ENCODE assay signal across 8 cellular contexts in the genomic region with DNA sequence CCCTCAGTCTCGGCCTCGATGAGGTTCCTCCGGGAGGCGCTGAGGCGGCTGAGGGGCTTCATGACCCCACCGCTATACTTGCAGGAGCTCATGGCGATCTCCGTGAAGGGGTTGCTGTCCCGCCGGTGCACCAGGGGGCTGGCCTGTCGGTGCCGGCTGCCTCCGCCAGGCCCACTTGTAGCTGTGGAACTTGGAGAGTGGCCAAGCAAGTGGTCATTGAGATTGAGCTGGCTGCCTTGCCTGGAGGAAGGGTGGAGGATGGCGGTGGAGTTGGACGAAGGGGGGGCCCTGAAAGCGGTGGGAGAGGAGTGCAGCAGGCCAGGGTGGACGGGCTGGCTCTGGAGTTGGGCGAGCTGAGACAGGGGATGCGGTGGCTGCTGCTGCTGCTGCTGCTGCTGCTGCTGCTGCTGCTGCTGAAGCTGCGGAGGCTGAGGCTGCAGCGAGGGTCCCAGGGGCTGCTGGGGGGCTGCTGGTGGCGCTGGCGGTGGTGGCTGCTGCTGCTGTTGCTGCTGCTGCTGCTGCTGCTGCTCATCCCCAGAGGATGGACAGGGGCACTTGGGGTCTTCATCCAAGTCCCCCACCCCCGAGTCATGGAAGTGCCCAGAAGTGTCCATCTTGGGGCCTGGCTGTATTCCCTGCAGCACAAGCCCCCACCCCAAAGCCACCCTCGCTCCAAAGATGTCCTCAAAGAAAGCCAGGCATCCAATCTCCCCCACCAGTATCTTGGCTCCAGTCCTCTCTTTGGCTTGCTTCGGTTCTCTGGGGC. TPM values are rescaled to one million over a fixed set of nuclear protein-coding genes. Genes with fewer than 3 reads are reported as not detected.
A peak's percentile ranks its signal among the peaks of the same experiment; 100 is the strongest.
DNase-seq lines count a peak whose midpoint lies in the region; ATAC-seq and TF ChIP-seq lines count a peak whose summit lies in the region.

No MANE protein-coding gene starts in this region.

- peak overlapping the region; percentile 40 to 81 (median 66) for H3K4me3 ChIP-seq in dorsolateral prefrontal cortex

- H3K4me1 Mint-ChIP-seq in nephron = peaks cover 58% of the 10 kb centered on the region

- no peaks in the 10 kb centered on the region for H3K9me3 Mint-ChIP-seq in nephron

- H3K27ac Mint-ChIP-seq in nephron = peak overlapping the region; percentile 54 to 82 (median 75)

- no peak for ATAC-seq in HG02973 (IDR thresholded peaks at IDR 0.05; ENCODE audit: unreplicated experiment)

- intact Hi-C loops in dorsolateral prefrontal cortex (cut with DNase I) = loop anchor here (1.0 to 10.0 kb wide), 4 partner anchors 21 to 107 kb away; a partner anchor contains a TSS

- H3K36me3 Mint-ChIP-seq in nephron (ENCODE audit: low read depth) = no peaks in the 10 kb centered on the region

- peak overlapping the region; percentile 82 to 88 (median 86) for H3K4me3 Mint-ChIP-seq in nephron

- DNase-seq in C1 segment of cervical spinal cord (lab: John Stamatoyannopoulos, UW) = peak in 8 of 14 donors; percentile 47 to 81 (median 64)
- peak; percentile 67 for DNase-seq in M059J (ENCODE audit: low read depth)
- peak in 6 of 10 donors; percentile 44 to 67 (median 55) for DNase-seq in dorsolateral prefrontal cortex
- no peak for DNase-seq in mucosa of gallbladder (ENCODE audit: low spot score)
- DNase-seq in COLO668 (lab: John Stamatoyannopoulos, UW; ENCODE audit: unreplicated experiment) = no peak
- DNase-seq in GOT3 (lab: John Stamatoyannopoulos, UW) = no peak

- TF ChIP-seq CTCF in dorsolateral prefrontal cortex (IDR thresholded peaks at IDR 0.05 in 54 of 56, conservative IDR thresholded peaks at IDR 0.05 in 2 of 56; ENCODE audit: low read depth in 1 of 56, partially characterized antibody in 56 of 56) = peak in 2 of 56 donors; percentile 5 to 15
- TF ChIP-seq CTCF in nephron (IDR thresholded peaks at IDR 0.05; ENCODE audit: unreplicated experiment in 3 of 3) = no peak

- no peaks in the 10 kb centered on the region for H3K27me3 ChIP-seq in dorsolateral prefrontal cortex

- H3K27ac ChIP-seq in dorsolateral prefrontal cortex = peak overlapping the region in 37 of 59 donors; percentile 15 to 83 (median 61)

- peaks cover 55% of the 10 kb centered on the region for H3K27me3 Mint-ChIP-seq in nephron (ENCODE audit: low read depth)

RNA-seq across cellular contexts. Expression of a gene that starts 0.5 kb away (rescaled TPM):
- 0.37 TPM in 1 of 2 replicates, not detected in the other for total RNA-seq in M059J (2014; rRNA removed; shearing (Covaris generic))
- total RNA-seq in dorsolateral prefrontal cortex (10 to 100 TPM; 14.9 to 97.0 (median 32.4) TPM), mucosa of gallbladder (3.9 TPM)

Comparison
In these comparisons a context has a peak if more than half of its experiments do, and no peak if none do; other contexts are left out.
1. DNase-seq: peak in C1 segment of cervical spinal cord (8 of 14), M059J (single experiment) and dorsolateral prefrontal cortex (6 of 10); none in mucosa of gallbladder (single experiment), COLO668 (single experiment) and GOT3 (single experiment).